Comparison of ENCODE assay signal across 1 cellular context in the genomic region with DNA sequence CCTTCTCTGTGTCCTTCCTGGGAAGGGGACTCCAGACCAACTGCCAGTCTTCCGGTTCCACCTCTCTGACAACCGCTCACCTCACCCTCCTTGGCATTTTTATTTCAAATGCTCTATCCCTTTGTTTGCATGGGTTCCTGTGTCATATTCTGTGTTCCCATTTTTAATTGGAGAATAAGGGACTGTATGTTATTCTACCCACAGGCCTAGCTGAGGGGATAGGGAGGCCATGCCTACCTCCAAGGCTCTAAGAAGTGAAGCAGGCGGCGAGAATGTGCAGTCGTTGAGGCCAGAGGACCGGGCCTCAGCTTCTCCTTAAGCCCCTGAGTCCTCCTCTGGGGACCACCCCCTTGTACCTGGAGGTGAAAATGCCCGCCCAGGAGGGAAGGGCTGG.
TF ChIP-seq lines count a peak whose summit lies in the region.

No MANE protein-coding gene starts in this region.

TF ChIP-seq in GM23338, 12 proteins besides CTCF, POLR2A, EP300 and RAD21 (continued from another document):
- TF ChIP-seq, protein P1, sequence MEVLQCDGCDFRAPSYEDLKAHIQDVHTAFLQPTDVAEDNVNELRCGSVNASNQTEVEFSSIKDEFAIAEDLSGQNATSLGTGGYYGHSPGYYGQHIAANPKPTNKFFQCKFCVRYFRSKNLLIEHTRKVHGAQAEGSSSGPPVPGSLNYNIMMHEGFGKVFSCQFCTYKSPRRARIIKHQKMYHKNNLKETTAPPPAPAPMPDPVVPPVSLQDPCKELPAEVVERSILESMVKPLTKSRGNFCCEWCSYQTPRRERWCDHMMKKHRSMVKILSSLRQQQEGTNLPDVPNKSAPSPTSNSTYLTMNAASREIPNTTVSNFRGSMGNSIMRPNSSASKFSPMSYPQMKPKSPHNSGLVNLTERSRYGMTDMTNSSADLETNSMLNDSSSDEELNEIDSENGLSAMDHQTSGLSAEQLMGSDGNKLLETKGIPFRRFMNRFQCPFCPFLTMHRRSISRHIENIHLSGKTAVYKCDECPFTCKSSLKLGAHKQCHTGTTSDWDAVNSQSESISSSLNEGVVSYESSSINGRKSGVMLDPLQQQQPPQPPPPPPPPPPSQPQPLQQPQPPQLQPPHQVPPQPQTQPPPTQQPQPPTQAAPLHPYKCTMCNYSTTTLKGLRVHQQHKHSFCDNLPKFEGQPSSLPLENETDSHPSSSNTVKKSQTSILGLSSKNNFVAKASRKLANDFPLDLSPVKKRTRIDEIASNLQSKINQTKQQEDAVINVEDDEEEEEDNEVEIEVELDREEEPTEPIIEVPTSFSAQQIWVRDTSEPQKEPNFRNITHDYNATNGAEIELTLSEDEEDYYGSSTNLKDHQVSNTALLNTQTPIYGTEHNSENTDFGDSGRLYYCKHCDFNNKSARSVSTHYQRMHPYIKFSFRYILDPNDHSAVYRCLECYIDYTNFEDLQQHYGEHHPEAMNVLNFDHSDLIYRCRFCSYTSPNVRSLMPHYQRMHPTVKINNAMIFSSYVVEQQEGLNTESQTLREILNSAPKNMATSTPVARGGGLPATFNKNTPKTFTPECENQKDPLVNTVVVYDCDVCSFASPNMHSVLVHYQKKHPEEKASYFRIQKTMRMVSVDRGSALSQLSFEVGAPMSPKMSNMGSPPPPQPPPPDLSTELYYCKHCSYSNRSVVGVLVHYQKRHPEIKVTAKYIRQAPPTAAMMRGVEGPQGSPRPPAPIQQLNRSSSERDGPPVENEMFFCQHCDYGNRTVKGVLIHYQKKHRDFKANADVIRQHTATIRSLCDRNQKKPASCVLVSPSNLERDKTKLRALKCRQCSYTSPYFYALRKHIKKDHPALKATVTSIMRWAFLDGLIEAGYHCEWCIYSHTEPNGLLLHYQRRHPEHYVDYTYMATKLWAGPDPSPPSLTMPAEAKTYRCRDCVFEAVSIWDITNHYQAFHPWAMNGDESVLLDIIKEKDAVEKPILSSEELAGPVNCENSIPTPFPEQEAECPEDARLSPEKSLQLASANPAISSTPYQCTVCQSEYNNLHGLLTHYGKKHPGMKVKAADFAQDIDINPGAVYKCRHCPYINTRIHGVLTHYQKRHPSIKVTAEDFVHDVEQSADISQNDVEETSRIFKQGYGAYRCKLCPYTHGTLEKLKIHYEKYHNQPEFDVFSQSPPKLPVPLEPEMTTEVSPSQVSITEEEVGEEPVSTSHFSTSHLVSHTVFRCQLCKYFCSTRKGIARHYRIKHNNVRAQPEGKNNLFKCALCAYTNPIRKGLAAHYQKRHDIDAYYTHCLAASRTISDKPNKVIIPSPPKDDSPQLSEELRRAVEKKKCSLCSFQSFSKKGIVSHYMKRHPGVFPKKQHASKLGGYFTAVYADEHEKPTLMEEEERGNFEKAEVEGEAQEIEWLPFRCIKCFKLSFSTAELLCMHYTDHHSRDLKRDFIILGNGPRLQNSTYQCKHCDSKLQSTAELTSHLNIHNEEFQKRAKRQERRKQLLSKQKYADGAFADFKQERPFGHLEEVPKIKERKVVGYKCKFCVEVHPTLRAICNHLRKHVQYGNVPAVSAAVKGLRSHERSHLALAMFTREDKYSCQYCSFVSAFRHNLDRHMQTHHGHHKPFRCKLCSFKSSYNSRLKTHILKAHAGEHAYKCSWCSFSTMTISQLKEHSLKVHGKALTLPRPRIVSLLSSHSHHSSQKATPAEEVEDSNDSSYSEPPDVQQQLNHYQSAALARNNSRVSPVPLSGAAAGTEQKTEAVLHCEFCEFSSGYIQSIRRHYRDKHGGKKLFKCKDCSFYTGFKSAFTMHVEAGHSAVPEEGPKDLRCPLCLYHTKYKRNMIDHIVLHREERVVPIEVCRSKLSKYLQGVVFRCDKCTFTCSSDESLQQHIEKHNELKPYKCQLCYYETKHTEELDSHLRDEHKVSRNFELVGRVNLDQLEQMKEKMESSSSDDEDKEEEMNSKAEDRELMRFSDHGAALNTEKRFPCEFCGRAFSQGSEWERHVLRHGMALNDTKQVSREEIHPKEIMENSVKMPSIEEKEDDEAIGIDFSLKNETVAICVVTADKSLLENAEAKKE (CRISPR knock-in tag; IDR thresholded peaks at IDR 0.05): no peak
- TF ChIP-seq ZNF114 (CRISPR knock-in tag; IDR thresholded peaks at IDR 0.05): no peak
- no peak for TF ChIP-seq JUNB (IDR thresholded peaks at IDR 0.05; ENCODE audit: unreplicated experiment)
- no peak for TF ChIP-seq EZH2phosphoT487 (IDR thresholded peaks at IDR 0.05; ENCODE audit: unreplicated experiment)
- TF ChIP-seq ZNF331 (CRISPR knock-in tag; IDR thresholded peaks at IDR 0.05; ENCODE audit: low read depth): no peak
- TF ChIP-seq EZH2 (IDR thresholded peaks at IDR 0.05; ENCODE audit: low read depth, unreplicated experiment): no peak
- no peak for TF ChIP-seq REST (IDR thresholded peaks at IDR 0.05; ENCODE audit: unreplicated experiment)
TF ChIP-seq in GM23338: peak in this region for 0.
